ENCODE assay signal across 9 cellular contexts in the genomic region with DNA sequence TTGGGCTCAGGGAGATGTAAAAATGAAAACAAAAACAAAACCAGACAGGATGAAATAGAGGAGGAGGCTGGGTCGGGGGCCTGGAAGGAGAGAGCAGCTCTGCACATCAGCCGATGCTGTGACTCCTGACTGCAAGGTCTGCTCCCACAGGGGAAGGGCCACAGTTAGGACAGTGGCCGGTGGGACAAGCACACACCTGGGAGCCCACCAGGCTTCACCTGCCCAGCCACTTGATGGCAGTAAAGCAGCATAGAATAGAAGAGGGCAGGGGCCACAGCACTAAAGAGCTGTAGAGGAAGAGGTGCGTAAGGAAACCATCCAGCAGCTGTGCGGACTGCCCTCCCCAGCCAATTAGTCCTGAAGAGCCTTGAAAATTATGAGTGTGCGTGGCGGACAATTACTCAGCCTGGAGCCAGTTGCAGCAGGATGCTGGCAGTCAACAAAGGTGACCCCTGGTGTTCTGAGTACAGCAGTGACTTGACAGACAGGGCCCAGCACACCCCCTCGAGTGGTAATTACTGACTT. TPM values are rescaled to one million over a fixed set of nuclear protein-coding genes. Genes with fewer than 3 reads are reported as not detected.
DNase-seq lines count a peak whose midpoint lies in the region; ATAC-seq and TF ChIP-seq lines count a peak whose summit lies in the region.
"Had no signal": no experiment of that assay in that cellular context is flagged by ENCODE, and none has a peak within 500 bp of the region (broad histone marks: within the 10 kb centered on the region; RNA-seq: fewer than 3 reads in every experiment).

No MANE protein-coding gene starts in this region.

- no peaks in the 10 kb centered on the region for H3K36me3 ChIP-seq in RWPE2 (ENCODE audit: low read depth)
- H3K36me3 ChIP-seq: uterus had no signal

- no peak for DNase-seq in stimulated activated naive CD8-positive, alpha-beta T cell treated with anti-CD3 and anti-CD28 coated beads, Interleukin-15, amount 100 ng/mL, for 72 hours
- DNase-seq in stimulated activated naive CD8-positive, alpha-beta T cell treated with anti-CD3 and anti-CD28 coated beads, Interleukin-15, Interleukin-2, amounts not matched to agents 100 U/mL and 50 U/mL, for 24 hours = no peak
- DNase-seq in RWPE2 (ENCODE audit: low spot score) = no peak
- DNase-seq in hepatic stellate cell (ENCODE audit: low spot score) = peak; percentile 4
- no peak for DNase-seq in natural killer cell treated with Interleukin-12 subunit alpha and Interleukin-12 subunit beta and Interleukin-15 and Interleukin-18, amount 100 ng/mL, for 72 hours (ENCODE audit: low spot score)
- DNase-seq in T-helper 1 cell = no peak

- peak; percentile 54 for ATAC-seq in stimulated activated naive CD8-positive, alpha-beta T cell treated with anti-CD3 and anti-CD28 coated beads, Interleukin-15, amount 100 ng/mL, for 72 hours
- no peak for ATAC-seq in stimulated activated naive CD8-positive, alpha-beta T cell treated with anti-CD3 and anti-CD28 coated beads, Interleukin-15, Interleukin-2, amounts not matched to agents 100 U/mL and 50 U/mL, for 24 hours
- ATAC-seq in RWPE2 (ENCODE audit: low read depth) (no peak), GM19395 (IDR thresholded peaks at IDR 0.05; ENCODE audit: unreplicated experiment) (no peak), HG02610 (IDR thresholded peaks at IDR 0.05; ENCODE audit: unreplicated experiment) (no peak)
- ATAC-seq in natural killer cell treated with Interleukin-12 subunit alpha and Interleukin-12 subunit beta and Interleukin-15 and Interleukin-18, amount 100 ng/mL, for 72 hours = no peak

- H3K27me3 Mint-ChIP-seq in stimulated activated naive CD8-positive, alpha-beta T cell treated with anti-CD3 and anti-CD28 coated beads, Interleukin-15, amount 100 ng/mL, for 72 hours = peaks cover 6% of the 10 kb centered on the region
- no peaks in the 10 kb centered on the region for H3K27me3 Mint-ChIP-seq in natural killer cell treated with Interleukin-12 subunit alpha and Interleukin-12 subunit beta and Interleukin-15 and Interleukin-18, amount 100 ng/mL, for 72 hours

- peaks cover 16% of the 10 kb centered on the region for H3K4me1 ChIP-seq in RWPE2 (ENCODE audit: insufficient read depth, poor library complexity, severe bottlenecking)
- H3K4me1 ChIP-seq: uterus had no signal

- no peak overlapping the region for H3K27ac Mint-ChIP-seq in stimulated activated naive CD8-positive, alpha-beta T cell treated with anti-CD3 and anti-CD28 coated beads, Interleukin-15, amount 100 ng/mL, for 72 hours
- H3K27ac Mint-ChIP-seq in natural killer cell treated with Interleukin-12 subunit alpha and Interleukin-12 subunit beta and Interleukin-15 and Interleukin-18, amount 100 ng/mL, for 72 hours = no peak overlapping the region

- no peaks in the 10 kb centered on the region for H3K9me3 Mint-ChIP-seq in stimulated activated naive CD8-positive, alpha-beta T cell treated with anti-CD3 and anti-CD28 coated beads, Interleukin-15, amount 100 ng/mL, for 72 hours
- no peaks in the 10 kb centered on the region for H3K9me3 Mint-ChIP-seq in natural killer cell treated with Interleukin-12 subunit alpha and Interleukin-12 subunit beta and Interleukin-15 and Interleukin-18, amount 100 ng/mL, for 72 hours

- H3K4me3 ChIP-seq in RWPE2 (ENCODE audit: severe bottlenecking) = no peak overlapping the region
- H3K4me3 ChIP-seq: uterus had no signal

- H3K36me3 Mint-ChIP-seq in natural killer cell treated with Interleukin-12 subunit alpha and Interleukin-12 subunit beta and Interleukin-15 and Interleukin-18, amount 100 ng/mL, for 72 hours = no peaks in the 10 kb centered on the region

- no peaks in the 10 kb centered on the region for H3K4me1 Mint-ChIP-seq in stimulated activated naive CD8-positive, alpha-beta T cell treated with anti-CD3 and anti-CD28 coated beads, Interleukin-15, amount 100 ng/mL, for 72 hours
- H3K4me1 Mint-ChIP-seq in natural killer cell treated with Interleukin-12 subunit alpha and Interleukin-12 subunit beta and Interleukin-15 and Interleukin-18, amount 100 ng/mL, for 72 hours (ENCODE audit: low read depth in 2 of 2) = no peaks in the 10 kb centered on the region

- TF ChIP-seq CTCF in RWPE2 (IDR thresholded peaks at IDR 0.05; ENCODE audit: poor library complexity, severe bottlenecking) = peak; percentile 37

- no peaks in the 10 kb centered on the region for H3K9me3 ChIP-seq in RWPE2 (ENCODE audit: severe bottlenecking)
- H3K9me3 ChIP-seq: uterus had no signal

- H3K27me3 ChIP-seq in RWPE2 (ENCODE audit: insufficient read depth, poor library complexity, severe bottlenecking) = no peaks in the 10 kb centered on the region
- H3K27me3 ChIP-seq: uterus had no signal

- H3K27ac ChIP-seq in RWPE2 (ENCODE audit: poor library complexity, severe bottlenecking) = no peak overlapping the region
- H3K27ac ChIP-seq: uterus had no signal

- H3K4me3 Mint-ChIP-seq in stimulated activated naive CD8-positive, alpha-beta T cell treated with anti-CD3 and anti-CD28 coated beads, Interleukin-15, amount 100 ng/mL, for 72 hours = no peak overlapping the region
- H3K4me3 Mint-ChIP-seq in natural killer cell treated with Interleukin-12 subunit alpha and Interleukin-12 subunit beta and Interleukin-15 and Interleukin-18, amount 100 ng/mL, for 72 hours = no peak overlapping the region

RNA-seq across cellular contexts. Expression of a gene that starts 29.8 kb away (rescaled TPM):
- under 1 TPM in 1 of 2 donors, not detected in 1; 0.11 TPM for total RNA-seq in natural killer cell treated with Interleukin-12 subunit alpha and Interleukin-12 subunit beta and Interleukin-15 and Interleukin-18, amount 100 ng/mL, for 72 hours

RNA-seq across cellular contexts. Expression of a gene that starts 37.5 kb away (rescaled TPM):
- total RNA-seq in natural killer cell treated with Interleukin-12 subunit alpha and Interleukin-12 subunit beta and Interleukin-15 and Interleukin-18, amount 100 ng/mL, for 72 hours = not detected

RNA-seq across cellular contexts. Expression of a gene that starts 51.3 kb away (rescaled TPM):
- not detected for total RNA-seq in natural killer cell treated with Interleukin-12 subunit alpha and Interleukin-12 subunit beta and Interleukin-15 and Interleukin-18, amount 100 ng/mL, for 72 hours
- total RNA-seq: uterus had no signal

RNA-seq across cellular contexts. Expression of a gene that starts 54.0 kb away (rescaled TPM):
- total RNA-seq in natural killer cell treated with Interleukin-12 subunit alpha and Interleukin-12 subunit beta and Interleukin-15 and Interleukin-18, amount 100 ng/mL, for 72 hours = not detected
